ENCODE assay signal across 1 cellular context in the genomic region with DNA sequence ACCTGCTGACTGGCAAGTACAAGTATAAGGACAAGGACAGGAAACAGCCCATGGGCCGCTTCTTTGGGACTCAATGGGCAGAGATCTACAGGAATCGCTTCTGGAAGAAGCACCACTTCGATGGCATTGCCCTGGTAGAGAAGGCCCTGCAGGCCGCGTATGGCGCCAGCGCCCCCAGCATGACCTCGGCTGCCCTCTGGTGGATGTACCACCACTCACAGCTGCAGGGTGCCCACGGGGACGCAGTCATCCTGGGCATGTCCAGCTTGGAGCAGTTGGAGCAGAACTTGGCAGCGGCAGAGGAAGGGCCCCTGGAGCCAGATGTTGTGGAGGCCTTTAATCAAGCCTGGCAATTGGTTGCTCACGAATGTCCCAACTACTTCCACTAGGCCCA.
TF ChIP-seq lines count a peak whose summit lies in the region.

No MANE protein-coding gene starts in this region.

TF ChIP-seq in WTC11, 78 proteins besides CTCF, POLR2A, EP300 and RAD21 (continued from another document):
- TF ChIP-seq, protein P1, sequence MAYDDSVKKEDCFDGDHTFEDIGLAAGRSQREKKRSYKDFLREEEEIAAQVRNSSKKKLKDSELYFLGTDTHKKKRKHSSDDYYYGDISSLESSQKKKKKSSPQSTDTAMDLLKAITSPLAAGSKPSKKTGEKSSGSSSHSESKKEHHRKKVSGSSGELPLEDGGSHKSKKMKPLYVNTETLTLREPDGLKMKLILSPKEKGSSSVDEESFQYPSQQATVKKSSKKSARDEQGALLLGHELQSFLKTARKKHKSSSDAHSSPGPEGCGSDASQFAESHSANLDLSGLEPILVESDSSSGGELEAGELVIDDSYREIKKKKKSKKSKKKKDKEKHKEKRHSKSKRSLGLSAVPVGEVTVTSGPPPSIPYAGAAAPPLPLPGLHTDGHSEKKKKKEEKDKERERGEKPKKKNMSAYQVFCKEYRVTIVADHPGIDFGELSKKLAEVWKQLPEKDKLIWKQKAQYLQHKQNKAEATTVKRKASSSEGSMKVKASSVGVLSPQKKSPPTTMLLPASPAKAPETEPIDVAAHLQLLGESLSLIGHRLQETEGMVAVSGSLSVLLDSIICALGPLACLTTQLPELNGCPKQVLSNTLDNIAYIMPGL (CRISPR knock-in tag; IDR thresholded peaks at IDR 0.05): no peak
- no peak for TF ChIP-seq FOXP1 (CRISPR knock-in tag; IDR thresholded peaks at IDR 0.05; ENCODE audit: borderline replicate concordance)
- TF ChIP-seq, protein P2, sequence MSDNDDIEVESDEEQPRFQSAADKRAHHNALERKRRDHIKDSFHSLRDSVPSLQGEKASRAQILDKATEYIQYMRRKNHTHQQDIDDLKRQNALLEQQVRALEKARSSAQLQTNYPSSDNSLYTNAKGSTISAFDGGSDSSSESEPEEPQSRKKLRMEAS (CRISPR knock-in tag; IDR thresholded peaks at IDR 0.05): no peak
